Comparison of ENCODE assay signal across 10 cellular contexts in genomic region chr1:202618387-202619022, GRCh38.
A peak's percentile ranks its signal among the peaks of the same experiment; 100 is the strongest.
DNase-seq lines count a peak whose midpoint lies in the region; ATAC-seq and TF ChIP-seq lines count a peak whose summit lies in the region.
"Had no signal": no experiment of that assay in that cellular context is flagged by ENCODE, and none has a peak within 500 bp of the region (broad histone marks: within the 10 kb centered on the region; RNA-seq: fewer than 3 reads in every experiment).

No MANE protein-coding gene starts in this region.

- DNase-seq in astrocyte of the cerebellum (ENCODE audit: low read depth) (peak; percentile 91), gastrocnemius medialis (no peak), upper lobe of right lung (no peak)
- DNase-seq in activated T-helper 2 cell treated with anti-CD3 and anti-CD28 coated beads, Interferon-gamma antibody, Interleukin-2, Interleukin-4, amounts not matched to agents 10 μg/mL and 5 μg/mL and 100 μg/mL, durations not matched to agents 14 hours and 24 hours and 36 hours (ENCODE audit: low spot score): no peak
- DNase-seq: activated CD4-positive, CD25-positive, alpha-beta regulatory T cell treated with anti-CD3 and anti-CD28 coated beads, Interleukin-2, amount 50 U/mL, for 72 hours; NCI-H1105 had no signal

- H3K9me3 ChIP-seq in gastrocnemius medialis (no peaks in the 10 kb centered on the region), upper lobe of right lung (no peaks in the 10 kb centered on the region)
- H3K9me3 ChIP-seq: neutrophil had no signal

- TF ChIP-seq CTCF in astrocyte of the cerebellum (IDR thresholded peaks at IDR 0.05; ENCODE audit: low read depth, low read length, missing control alignments) (no peak), gastrocnemius medialis (IDR thresholded peaks at IDR 0.05 in 4 of 5, conservative IDR thresholded peaks at IDR 0.05 in 1 of 5) (no peak), upper lobe of right lung (IDR thresholded peaks at IDR 0.05) (no peak)

- no peak overlapping the region for H3K4me3 ChIP-seq in astrocyte of the cerebellum (ENCODE audit: low read depth, low read length)
- peak overlapping the region in 1 of 4 donors; percentile 22 for H3K4me3 ChIP-seq in gastrocnemius medialis
- H3K4me3 ChIP-seq in upper lobe of right lung: no peak overlapping the region

- H3K27ac Mint-ChIP-seq in activated T-helper 2 cell treated with anti-CD3 and anti-CD28 coated beads, Interferon-gamma antibody, Interleukin-2, Interleukin-4, amounts not matched to agents 10 μg/mL and 5 μg/mL and 100 μg/mL, durations not matched to agents 14 hours and 24 hours and 36 hours: no peak overlapping the region

- H3K4me1 ChIP-seq in gastrocnemius medialis (peaks cover 40 to 63% of the 10 kb centered on the region in 2 donors), upper lobe of right lung (peaks cover 13% of the 10 kb centered on the region)

- peak overlapping the region in 3 of 4 donors; percentile 47 to 76 (median 65) for H3K27ac ChIP-seq in gastrocnemius medialis
- no peak overlapping the region for H3K27ac ChIP-seq in upper lobe of right lung
- H3K27ac ChIP-seq: neutrophil had no signal

- peaks cover 26% of the 10 kb centered on the region for H3K27me3 Mint-ChIP-seq in activated T-helper 2 cell treated with anti-CD3 and anti-CD28 coated beads, Interferon-gamma antibody, Interleukin-2, Interleukin-4, amounts not matched to agents 10 μg/mL and 5 μg/mL and 100 μg/mL, durations not matched to agents 14 hours and 24 hours and 36 hours (ENCODE audit: low read depth)

- in situ Hi-C loops in astrocyte of the cerebellum (cut with HindIII; ENCODE audit: low sequenced_read_pairs) (no loop called here), gastrocnemius medialis (cut with MboI; ENCODE audit: low sequenced_read_pairs in 4 of 4) (loop anchor here in 1 of 4 donors (25.0 kb wide), 1 partner anchor 281 kb away; the partner anchor contains the start of genes PPP1R12B and UBE2T)

- H3K36me3 ChIP-seq in gastrocnemius medialis (no peaks in the 10 kb centered on the region), upper lobe of right lung (no peaks in the 10 kb centered on the region)
- H3K36me3 ChIP-seq: neutrophil had no signal

- peak; percentile 54 for ATAC-seq in GM18861 (IDR thresholded peaks at IDR 0.05; ENCODE audit: unreplicated experiment)
- ATAC-seq in HG02938 (IDR thresholded peaks at IDR 0.05; ENCODE audit: unreplicated experiment): peak; percentile 46
- peak; percentile 3 to 11 for ATAC-seq in gastrocnemius medialis
- ATAC-seq in upper lobe of right lung: no peak
- ATAC-seq in HG03378 (IDR thresholded peaks at IDR 0.05; ENCODE audit: unreplicated experiment): no peak

- H3K27me3 ChIP-seq in gastrocnemius medialis: no peaks in the 10 kb centered on the region
- H3K27me3 ChIP-seq in upper lobe of right lung: no peaks in the 10 kb centered on the region

- H3K36me3 Mint-ChIP-seq in activated T-helper 2 cell treated with anti-CD3 and anti-CD28 coated beads, Interferon-gamma antibody, Interleukin-2, Interleukin-4, amounts not matched to agents 10 μg/mL and 5 μg/mL and 100 μg/mL, durations not matched to agents 14 hours and 24 hours and 36 hours (ENCODE audit: low read depth): no peaks in the 10 kb centered on the region

- TF ChIP-seq POLR2A in gastrocnemius medialis (IDR thresholded peaks at IDR 0.05): no peak

- H3K4me1 Mint-ChIP-seq in activated T-helper 2 cell treated with anti-CD3 and anti-CD28 coated beads, Interferon-gamma antibody, Interleukin-2, Interleukin-4, amounts not matched to agents 10 μg/mL and 5 μg/mL and 100 μg/mL, durations not matched to agents 14 hours and 24 hours and 36 hours (ENCODE audit: low read depth): peaks cover 21% of the 10 kb centered on the region

- no peak overlapping the region for H3K4me3 Mint-ChIP-seq in activated T-helper 2 cell treated with anti-CD3 and anti-CD28 coated beads, Interferon-gamma antibody, Interleukin-2, Interleukin-4, amounts not matched to agents 10 μg/mL and 5 μg/mL and 100 μg/mL, durations not matched to agents 14 hours and 24 hours and 36 hours (ENCODE audit: low read depth)

- no peaks in the 10 kb centered on the region for H3K9me3 Mint-ChIP-seq in activated T-helper 2 cell treated with anti-CD3 and anti-CD28 coated beads, Interferon-gamma antibody, Interleukin-2, Interleukin-4, amounts not matched to agents 10 μg/mL and 5 μg/mL and 100 μg/mL, durations not matched to agents 14 hours and 24 hours and 36 hours

- intact Hi-C loops in gastrocnemius medialis (cut with DNase I; ENCODE audit: low total_unique reads): loop anchor here (5.0 kb wide), 1 partner anchor 271 kb away; the partner anchor contains the start of gene PPP1R12B
- intact Hi-C loops in upper lobe of right lung (cut with DNase I): no loop called here
- intact Hi-C loops in activated T-helper 2 cell treated with anti-CD3 and anti-CD28 coated beads, Interferon-gamma antibody, Interleukin-2, Interleukin-4, amounts not matched to agents 10 μg/mL and 5 μg/mL and 100 μg/mL, durations not matched to agents 14 hours and 24 hours and 36 hours (cut with micrococcal nuclease): no loop called here

Comparison
In these comparisons a context has a peak if more than half of its experiments do, and no peak if none do; other contexts are left out.
1. ATAC-seq: peak in GM18861 (single experiment), HG02938 (single experiment) and gastrocnemius medialis (2 of 2); none in upper lobe of right lung (single experiment) and HG03378 (single experiment).